ENCODE assay signal across 18 cellular contexts in the genomic region with DNA sequence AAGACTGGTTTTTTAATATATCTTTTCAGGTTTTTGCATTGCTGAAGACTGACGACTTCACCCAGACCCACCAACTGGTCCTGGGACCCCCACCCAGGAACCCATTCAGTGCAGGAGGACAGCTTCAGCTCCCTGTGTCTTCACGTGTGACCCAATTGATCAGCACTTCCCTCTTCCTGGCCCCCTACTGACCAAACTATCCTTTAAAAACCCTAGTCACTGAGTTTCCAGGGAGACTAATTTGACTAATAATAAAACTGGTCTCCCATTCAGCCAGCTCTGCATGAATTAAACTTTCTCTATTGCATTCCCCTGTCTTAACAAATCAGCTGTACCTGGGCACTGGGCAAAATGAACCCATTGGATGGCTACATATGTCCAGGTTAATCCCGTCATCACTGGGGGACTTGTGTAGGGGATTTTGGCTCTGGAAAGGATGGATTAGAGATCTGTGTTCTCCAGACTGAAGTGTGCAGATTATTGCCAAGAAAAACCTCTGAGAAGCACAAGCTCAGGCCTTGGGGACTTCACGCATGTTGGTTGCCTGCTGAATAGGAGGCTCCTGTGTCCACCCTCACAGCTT.
"Had no signal": no experiment of that assay in that cellular context is flagged by ENCODE, and none has a peak within 500 bp of the region (broad histone marks: within the 10 kb centered on the region; RNA-seq: fewer than 3 reads in every experiment).

No MANE protein-coding gene starts in this region.

- H3K36me3 ChIP-seq: spleen, tibial nerve, upper lobe of right lung, vagina had no signal

- H3K4me1 Mint-ChIP-seq: naive thymus-derived CD8-positive, alpha-beta T cell; stimulated activated naive B cell treated with anti-CD40 and anti-IgM and Interleukin-4, amounts not matched to agents 10 μg/mL and 1 μg/mL and 100 μg/mL, for 72 hours had no signal

- H3K4me3 Mint-ChIP-seq: naive thymus-derived CD8-positive, alpha-beta T cell; stimulated activated naive B cell treated with anti-CD40 and anti-IgM and Interleukin-4, amounts not matched to agents 10 μg/mL and 1 μg/mL and 100 μg/mL, for 72 hours; stimulated activated naive CD8-positive, alpha-beta T cell treated with anti-CD3 and anti-CD28 coated beads, Interleukin-15, amount 100 ng/mL, for 72 hours had no signal

- DNase-seq: erythroblast; foreskin keratinocyte; islet precursor cell; mammary epithelial cell; mucosa of descending colon; naive thymus-derived CD8-positive, alpha-beta T cell; posterior cingulate gyrus; spleen; stimulated activated CD4-positive, alpha-beta T cell treated with anti-CD3 and anti-CD28 coated beads, Interleukin-2, amount 100 ng/mL, for 24 hours; stimulated activated CD4-positive, alpha-beta T cell treated with anti-CD3 and anti-CD28 coated beads, Interleukin-4, amount 100 ng/mL, for 4 hours; stimulated activated naive B cell treated with anti-CD40 and anti-IgM and Interleukin-4, amounts not matched to agents 10 μg/mL and 1 μg/mL and 100 μg/mL, for 72 hours; stimulated activated naive CD8-positive, alpha-beta T cell treated with anti-CD3 and anti-CD28 coated beads, Interleukin-15, amount 100 ng/mL, for 72 hours; testis; upper lobe of right lung had no signal

- H3K9me3 ChIP-seq: mucosa of descending colon, spleen, testis, tibial nerve, upper lobe of right lung, vagina had no signal

- ATAC-seq: foreskin keratinocyte; left lobe of liver; mucosa of descending colon; naive thymus-derived CD8-positive, alpha-beta T cell; sciatic nerve; stimulated activated naive B cell treated with anti-CD40 and anti-IgM and Interleukin-4, amounts not matched to agents 10 μg/mL and 1 μg/mL and 100 μg/mL, for 72 hours; stimulated activated naive CD8-positive, alpha-beta T cell treated with anti-CD3 and anti-CD28 coated beads, Interleukin-15, amount 100 ng/mL, for 72 hours; upper lobe of right lung had no signal

- H3K4me1 ChIP-seq: foreskin keratinocyte, spleen, testis, tibial nerve, upper lobe of right lung, vagina had no signal

- H3K27ac Mint-ChIP-seq: naive thymus-derived CD8-positive, alpha-beta T cell; stimulated activated naive B cell treated with anti-CD40 and anti-IgM and Interleukin-4, amounts not matched to agents 10 μg/mL and 1 μg/mL and 100 μg/mL, for 72 hours; stimulated activated naive CD8-positive, alpha-beta T cell treated with anti-CD3 and anti-CD28 coated beads, Interleukin-15, amount 100 ng/mL, for 72 hours had no signal

- H3K9me3 Mint-ChIP-seq: naive thymus-derived CD8-positive, alpha-beta T cell; stimulated activated naive B cell treated with anti-CD40 and anti-IgM and Interleukin-4, amounts not matched to agents 10 μg/mL and 1 μg/mL and 100 μg/mL, for 72 hours; stimulated activated naive CD8-positive, alpha-beta T cell treated with anti-CD3 and anti-CD28 coated beads, Interleukin-15, amount 100 ng/mL, for 72 hours had no signal

- H3K27ac ChIP-seq: foreskin keratinocyte, spleen, testis, tibial nerve, upper lobe of right lung, vagina had no signal

- H3K4me3 ChIP-seq: mucosa of descending colon, spleen, testis, tibial nerve, upper lobe of right lung, vagina had no signal

- H3K36me3 Mint-ChIP-seq: naive thymus-derived CD8-positive, alpha-beta T cell; stimulated activated naive B cell treated with anti-CD40 and anti-IgM and Interleukin-4, amounts not matched to agents 10 μg/mL and 1 μg/mL and 100 μg/mL, for 72 hours had no signal

- H3K27me3 ChIP-seq: testis, vagina had no signal
